In the genomic region with DNA sequence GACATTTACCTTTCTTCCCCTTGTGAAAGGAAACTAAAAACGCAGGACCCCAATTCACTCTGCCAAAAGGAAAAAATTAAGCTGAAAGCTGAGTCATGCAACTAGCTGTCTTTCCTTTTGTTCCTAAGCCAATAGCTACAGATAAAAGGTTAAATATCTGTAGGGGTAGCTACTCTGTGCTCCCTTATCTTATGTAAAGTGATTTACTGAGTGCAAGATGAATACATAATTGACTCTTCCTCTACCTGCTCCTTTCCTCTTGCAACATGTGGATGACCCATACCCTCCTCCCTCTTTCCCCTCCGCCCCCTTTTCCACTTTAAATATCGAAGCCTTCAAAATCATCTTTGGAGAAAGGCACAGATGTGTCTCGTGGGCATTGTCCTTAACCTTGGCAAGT, we compare ENCODE assay signal across 25 cellular contexts.
DNase-seq lines count a peak whose midpoint lies in the region; ATAC-seq and TF ChIP-seq lines count a peak whose summit lies in the region.
"Had no signal": no experiment of that assay in that cellular context is flagged by ENCODE, and none has a peak within 500 bp of the region (broad histone marks: within the 10 kb centered on the region; RNA-seq: fewer than 3 reads in every experiment).

No MANE protein-coding gene starts in this region.

- no peak for TF ChIP-seq CTCF in H9 (conservative IDR thresholded peaks at IDR 0.05)
- TF ChIP-seq CTCF in PC-9 (conservative IDR thresholded peaks at IDR 0.05) = no peak
- TF ChIP-seq CTCF in progenitor cell of endocrine pancreas (IDR thresholded peaks at IDR 0.05; ENCODE audit: unreplicated experiment) = no peak
- no peak for TF ChIP-seq CTCF in upper lobe of right lung (IDR thresholded peaks at IDR 0.05)

- no peak overlapping the region for H2AFZ ChIP-seq in H9 (ENCODE audit: low read length)
- H2AFZ ChIP-seq in PC-9 = 0 out of 2 replicates have a peak overlapping the region, but pooled peaks have one; percentile 43

- H4K5ac ChIP-seq in H9 (ENCODE audit: insufficient read length, low read depth, low read length) = no peak overlapping the region

- BruUV-seq in PC-9 (replicated peaks; lab: Mats Ljungman, UMichigan) = no TSS peak

- no CpG with 5 or more reads among the region's 4 CpGs for WGBS in H9 (ENCODE audit: extremely low coverage, insufficient read length, low lambda C conversion rate)

- CTCF ChIA-PET in PC-9 (lab: Charles Lee) = no interaction called here

- H3K9ac ChIP-seq in H9 (ENCODE audit: extremely low read depth, insufficient read length, low read length) (no peak overlapping the region), iPS-15b (ENCODE audit: low read depth, low read length) (no peak overlapping the region)

- H3F3A ChIP-seq in PC-9 (ENCODE audit: insufficient read depth, low read depth) = peaks cover 1% of the 10 kb centered on the region; the same call in 1 of the 2 replicates

- H3K27ac ChIP-seq in H9 (ENCODE audit: insufficient read length, low read depth, low read length) (no peak overlapping the region), PC-9 (peak overlapping the region; percentile 79), upper lobe of right lung (no peak overlapping the region)

- no peak overlapping the region for H3K18ac ChIP-seq in H9 (ENCODE audit: insufficient read length, low read depth, low read length)

- no peak overlapping the region for H4K91ac ChIP-seq in H9 (ENCODE audit: insufficient read length, low read depth, low read length)

- H4K20me1 ChIP-seq in H9 (ENCODE audit: control insufficient read depth, insufficient read depth, insufficient read length) (no peaks in the 10 kb centered on the region), PC-9 (ENCODE audit: insufficient read depth) (no peaks in the 10 kb centered on the region)

- H2AK5ac ChIP-seq in H9 (ENCODE audit: insufficient read length, low read length) = no peak overlapping the region

- H3K79me2 ChIP-seq in H9 (ENCODE audit: insufficient read depth, low read length) (no peaks in the 10 kb centered on the region), PC-9 (ENCODE audit: low read depth) (no peaks in the 10 kb centered on the region)

- H3K9me3 Mint-ChIP-seq in H9 = peaks cover 45 to 59% of the 10 kb centered on the region in 2 experiments
- no peaks in the 10 kb centered on the region for H3K9me3 Mint-ChIP-seq in progenitor cell of endocrine pancreas (ENCODE audit: low read depth)
- H3K9me3 Mint-ChIP-seq: CD4-positive, alpha-beta memory T cell; HFFc6 had no signal

- H4K8ac ChIP-seq in H9 (replicated peaks; ENCODE audit: insufficient read length, low read depth, low read length) = no peak overlapping the region

- H3K27ac Mint-ChIP-seq in H9 (peak overlapping the region in 1 of 3 experiments; percentile 25; a peak in 3 of 7 replicates), progenitor cell of endocrine pancreas (peak overlapping the region; percentile 45)
- H3K27ac Mint-ChIP-seq: CD4-positive, alpha-beta memory T cell; HFFc6 had no signal

- intact Hi-C loops in PC-9 (cut with micrococcal nuclease; ENCODE audit: unreplicated experiment) (no loop called here), upper lobe of right lung (cut with DNase I) (no loop called here)

- H3K79me1 ChIP-seq in H9 (ENCODE audit: insufficient read depth, low read depth, low read length, poor library complexity, severe bottlenecking) = no peaks in the 10 kb centered on the region

- no peak overlapping the region for H2BK12ac ChIP-seq in H9 (ENCODE audit: insufficient read length, low read depth, low read length)

- peak overlapping the region; percentile 2 to 35; a peak in 2 of 5 replicates for H3K4me3 Mint-ChIP-seq in H9
- H3K4me3 Mint-ChIP-seq in progenitor cell of endocrine pancreas (ENCODE audit: low read depth) = no peak overlapping the region
- H3K4me3 Mint-ChIP-seq: CD4-positive, alpha-beta memory T cell; HFFc6 had no signal

- H3K4me1 Mint-ChIP-seq in H9 = peaks cover 22 to 26% of the 10 kb centered on the region in 2 experiments
- H3K4me1 Mint-ChIP-seq in progenitor cell of endocrine pancreas (ENCODE audit: low read depth) = peaks cover 6% of the 10 kb centered on the region
- H3K4me1 Mint-ChIP-seq: CD4-positive, alpha-beta memory T cell had no signal

- no peaks in the 10 kb centered on the region for H3K9me2 ChIP-seq in PC-9 (ENCODE audit: insufficient read depth)

- H3K36me3 ChIP-seq in PC-9 (ENCODE audit: low read depth) (no peaks in the 10 kb centered on the region), iPS-15b (ENCODE audit: control insufficient read depth, insufficient read depth, low read length) (no peaks in the 10 kb centered on the region), upper lobe of right lung (no peaks in the 10 kb centered on the region)

- no peak overlapping the region for H2BK120ac ChIP-seq in H9 (ENCODE audit: low read depth, low read length, poor library complexity, severe bottlenecking)

- DNase-seq in H9 = no peak
- DNase-seq in PC-9 = no peak
- DNase-seq in progenitor cell of endocrine pancreas (ENCODE audit: low spot score, unreplicated experiment) = no peak
- no peak for DNase-seq in NCI-H524 (lab: John Stamatoyannopoulos, UW)
- no peak for DNase-seq in upper lobe of right lung
- DNase-seq: C1 segment of cervical spinal cord; CD4-positive, alpha-beta memory T cell; COR-L47; GDM1; H7; HFFc6; Kasumi-1; NCI-H1092 treated with DMSO at 0.1 percent for 48 hours; NCI-H1436; NCI-H187 treated with DMSO at 0.1 percent for 48 hours; NCI-H2107; NCI-H524 treated with DMSO at 0.1 percent for 48 hours; NCI-H774; NK-92 treated with Interleukin-12 subunit alpha and Interleukin-12 subunit beta, amount 100 ng/mL, for 24 hours; PC-3 had no signal

- H3K4me2 ChIP-seq in H9 (ENCODE audit: insufficient read depth, insufficient read length, low read length) = no peak overlapping the region
- peak overlapping the region; percentile 60; the same call in 1 of the 2 replicates for H3K4me2 ChIP-seq in PC-9

- H3K4me1 ChIP-seq in H9 (ENCODE audit: insufficient read depth, low read length) = no peaks in the 10 kb centered on the region; the same call in 1 of the 2 replicates
- H3K4me1 ChIP-seq in PC-9 (replicated peaks; ENCODE audit: insufficient read depth) = peaks cover 13% of the 10 kb centered on the region
- H3K4me1 ChIP-seq in iPS-15b (ENCODE audit: control insufficient read depth, insufficient read depth, low read length) = peaks cover 2% of the 10 kb centered on the region
- H3K4me1 ChIP-seq in upper lobe of right lung = no peaks in the 10 kb centered on the region

- peaks cover 0 to 4% (median 0%) of the 10 kb centered on the region in 3 experiments; a peak in 1 of 7 replicates for H3K36me3 Mint-ChIP-seq in H9 (ENCODE audit: insufficient read depth in 1 of 3, low read depth in 3 of 3)
- no peaks in the 10 kb centered on the region for H3K36me3 Mint-ChIP-seq in progenitor cell of endocrine pancreas (ENCODE audit: insufficient read depth)
- H3K36me3 Mint-ChIP-seq: CD4-positive, alpha-beta memory T cell had no signal

- H3K27me3 ChIP-seq in H9 (ENCODE audit: insufficient read depth, low read length) (no peaks in the 10 kb centered on the region), PC-9 (ENCODE audit: insufficient read depth, low read depth) (no peaks in the 10 kb centered on the region), iPS-15b (ENCODE audit: control insufficient read depth, insufficient read depth, low read length) (no peaks in the 10 kb centered on the region), upper lobe of right lung (no peaks in the 10 kb centered on the region)

- no peak overlapping the region for H3K4ac ChIP-seq in H9 (ENCODE audit: low read depth, low read length)

- no peak overlapping the region for H3T11ph ChIP-seq in H9 (ENCODE audit: low read length)

- no peak overlapping the region for H3K4me3 ChIP-seq in PC-9
- H3K4me3 ChIP-seq in iPS-15b (ENCODE audit: low read depth, low read length) = peak overlapping the region; percentile 15
- H3K4me3 ChIP-seq in upper lobe of right lung = no peak overlapping the region
- H3K4me3 ChIP-seq: GM12878 had no signal

- no peak overlapping the region for H3K56ac ChIP-seq in H9 (ENCODE audit: insufficient read length, low read depth, low read length)

- H3K23me2 ChIP-seq in H9 (ENCODE audit: insufficient read length, low read depth, low read length, poor library complexity, severe bottlenecking) = no peaks in the 10 kb centered on the region

- H3K9me3 ChIP-seq in H9 (ENCODE audit: control insufficient read depth, low read depth, low read length) = no peaks in the 10 kb centered on the region
- no peaks in the 10 kb centered on the region for H3K9me3 ChIP-seq in PC-9 (ENCODE audit: insufficient read depth, low read depth)
- peaks cover 3% of the 10 kb centered on the region for H3K9me3 ChIP-seq in iPS-15b (ENCODE audit: control insufficient read depth, insufficient read depth, low read length)
- H3K9me3 ChIP-seq in upper lobe of right lung = no peaks in the 10 kb centered on the region

- no peak for ATAC-seq in HG03378 (IDR thresholded peaks at IDR 0.05; ENCODE audit: unreplicated experiment)
- no peak for ATAC-seq in upper lobe of right lung
- ATAC-seq in GM19452 (IDR thresholded peaks at IDR 0.05; ENCODE audit: unreplicated experiment) = no peak
- ATAC-seq: GM12878, PC-3, Right ventricle myocardium inferior had no signal

- no peak overlapping the region for H3K14ac ChIP-seq in H9 (ENCODE audit: insufficient read depth, low read length)

- no peak overlapping the region for H2BK15ac ChIP-seq in H9 (ENCODE audit: low read depth, low read length)

- H3K23ac ChIP-seq in H9 (ENCODE audit: insufficient read length, low read depth, low read length) = no peak overlapping the region

- POLR2A ChIA-PET in PC-9 (lab: Charles Lee; ENCODE audit: unreplicated experiment) = no interaction called here

- no peak overlapping the region for H2BK5ac ChIP-seq in H9 (ENCODE audit: insufficient read length, low read length)

- H3K27me3 Mint-ChIP-seq in H9 (ENCODE audit: low read depth) (no peaks in the 10 kb centered on the region), progenitor cell of endocrine pancreas (no peaks in the 10 kb centered on the region)
- H3K27me3 Mint-ChIP-seq: CD4-positive, alpha-beta memory T cell had no signal

- no peak overlapping the region for H2BK20ac ChIP-seq in H9 (ENCODE audit: low read depth, low read length, poor library complexity, severe bottlenecking)
